Comparison of ENCODE assay signal across 37 cellular contexts in genomic region chr3:132616780-132617179, GRCh38. TPM values are rescaled to one million over a fixed set of nuclear protein-coding genes. Genes with fewer than 3 reads are reported as not detected.
"Had no signal": no experiment of that assay in that cellular context is flagged by ENCODE, and none has a peak within 500 bp of the region (broad histone marks: within the 10 kb centered on the region; RNA-seq: fewer than 3 reads in every experiment).

No MANE protein-coding gene starts in this region.

- H3K4me3 ChIP-seq: adrenal gland, body of pancreas, breast epithelium had no signal

- H3K9me3 ChIP-seq: adrenal gland, body of pancreas had no signal

- H3K9me3 Mint-ChIP-seq: activated T-cell treated with anti-CD3 and anti-CD28 coated beads, Interleukin-2, amount 50 U/mL, for 4 hours; activated T-helper 17 cell treated with anti-CD3 and anti-CD28 coated beads, Interleukin-2, amount 50 U/mL, for 72 hours had no signal

- H3K36me3 ChIP-seq: adrenal gland, brain microvascular endothelial cell, breast epithelium had no signal

- FAIRE-seq: astrocyte, TTC549 had no signal

- H3K27ac Mint-ChIP-seq: activated B cell treated with CpG ODN at 0.5 μM for 24 hours; activated CD4-positive, alpha-beta memory T cell treated with anti-CD3 and anti-CD28 coated beads for 36 hours; activated CD4-positive, alpha-beta T cell treated with anti-CD3 and anti-CD28 coated beads, Interleukin-2, amount 10 ng/mL, durations not matched to agents 24 days and 14 days; activated CD8-positive, alpha-beta T cell treated with anti-CD3 and anti-CD28 coated beads for 36 hours; activated naive CD4-positive, alpha-beta T cell treated with anti-CD3 and anti-CD28 coated beads for 36 hours; activated naive CD8-positive, alpha-beta T cell treated with anti-CD3 and anti-CD28 coated beads for 36 hours; activated T-cell treated with anti-CD3 and anti-CD28 coated beads, Interleukin-2, amount 50 U/mL, for 72 hours; activated T-helper 1 cell treated with anti-CD3 and anti-CD28 coated beads, Interleukin-12 subunit alpha, Interleukin-12 subunit beta, Interleukin-2, Interleukin-4 antibody, amounts not matched to agents 30 ng/mL and 10 ng/mL and 1 ng/mL, durations not matched to agents 14 hours and 24 hours and 36 hours; activated T-helper 17 cell treated with anti-CD3 and anti-CD28 coated beads, Interleukin-2, amount 50 U/mL, for 72 hours; T-helper 1 cell treated with Interleukin-12 subunit alpha and Interleukin-12 subunit beta and Interleukin-4 antibody, amounts not matched to agents 30 μg/mL and 1 μg/mL, for 36 hours; T-helper 2 cell treated with Interferon-gamma antibody and Interleukin-4, amounts not matched to agents 5 μg/mL and 100 μg/mL, for 36 hours had no signal

- DNase-seq: activated B cell treated with CpG ODN at 0.5 μM for 24 hours; activated CD4-positive, alpha-beta memory T cell treated with anti-CD3 and anti-CD28 coated beads for 36 hours; activated CD4-positive, alpha-beta T cell treated with anti-CD3 and anti-CD28 coated beads for 4 hours; activated CD4-positive, alpha-beta T cell treated with anti-CD3 and anti-CD28 coated beads, Interleukin-2, amount 10 ng/mL, durations not matched to agents 24 days and 14 days; activated CD4-positive, alpha-beta T cell treated with anti-CD3 and anti-CD28 coated beads, Interleukin-2, amount 50 U/mL, for 1 hour; activated CD4-positive, alpha-beta T cell treated with anti-CD3 and anti-CD28 coated beads, Interleukin-2, amount 50 U/mL, for 4 hours; activated CD4-positive, CD25-positive, alpha-beta regulatory T cell treated with anti-CD3 and anti-CD28 coated beads, Interleukin-2, amount 50 U/mL, for 72 hours; activated CD8-positive, alpha-beta memory T cell treated with anti-CD3 and anti-CD28 coated beads, Interleukin-2, amount 50 U/mL, for 4 hours; activated CD8-positive, alpha-beta T cell treated with anti-CD3 and anti-CD28 coated beads for 36 hours; activated effector memory CD4-positive, alpha-beta T cell treated with anti-CD3 and anti-CD28 coated beads, Interleukin-2, amount 50 U/mL, for 16 hours; activated gamma-delta T cell treated with Interleukin-2 at 50 U/mL for 16 hours; activated naive CD4-positive, alpha-beta T cell; activated naive CD4-positive, alpha-beta T cell treated with anti-CD3 and anti-CD28 coated beads for 36 hours; activated naive CD4-positive, alpha-beta T cell treated with anti-CD3 and anti-CD28 coated beads, Interleukin-2, amount 50 U/mL, for 16 hours; activated naive CD8-positive, alpha-beta T cell treated with anti-CD3 and anti-CD28 coated beads for 36 hours; activated T-cell treated with anti-CD3 and anti-CD28 coated beads for 4 hours; activated T-cell treated with anti-CD3 and anti-CD28 coated beads, Interleukin-2, amount 50 U/mL, for 1 hour; activated T-cell treated with anti-CD3 and anti-CD28 coated beads, Interleukin-2, amount 50 U/mL, for 4 hours; activated T-cell treated with anti-CD3 and anti-CD28 coated beads, Interleukin-2, amount 50 U/mL, for 72 hours; adrenal gland; amniotic stem cell; aorta; body of pancreas; brain microvascular endothelial cell; central memory CD4-positive, alpha-beta T cell; T-helper 2 cell; T-helper 9 cell had no signal

- H3K4me3 Mint-ChIP-seq: activated B cell treated with CpG ODN at 0.5 μM for 24 hours; activated CD4-positive, alpha-beta memory T cell treated with anti-CD3 and anti-CD28 coated beads for 36 hours; activated CD4-positive, alpha-beta T cell treated with anti-CD3 and anti-CD28 coated beads, Interleukin-2, amount 10 ng/mL, durations not matched to agents 24 days and 14 days; activated CD8-positive, alpha-beta T cell treated with anti-CD3 and anti-CD28 coated beads for 36 hours; activated naive CD4-positive, alpha-beta T cell treated with anti-CD3 and anti-CD28 coated beads for 36 hours; activated naive CD8-positive, alpha-beta T cell treated with anti-CD3 and anti-CD28 coated beads for 36 hours; activated T-cell treated with anti-CD3 and anti-CD28 coated beads, Interleukin-2, amount 50 U/mL, for 4 hours; activated T-cell treated with anti-CD3 and anti-CD28 coated beads, Interleukin-2, amount 50 U/mL, for 72 hours; activated T-helper 1 cell treated with anti-CD3 and anti-CD28 coated beads, Interleukin-12 subunit alpha, Interleukin-12 subunit beta, Interleukin-2, Interleukin-4 antibody, amounts not matched to agents 30 ng/mL and 10 ng/mL and 1 ng/mL, durations not matched to agents 14 hours and 24 hours and 36 hours; activated T-helper 17 cell treated with anti-CD3 and anti-CD28 coated beads, Interleukin-2, amount 50 U/mL, for 72 hours; T-helper 1 cell treated with Interleukin-12 subunit alpha and Interleukin-12 subunit beta and Interleukin-4 antibody, amounts not matched to agents 30 μg/mL and 1 μg/mL, for 36 hours; T-helper 2 cell treated with Interferon-gamma antibody and Interleukin-4, amounts not matched to agents 5 μg/mL and 100 μg/mL, for 36 hours had no signal

- H3K4me1 Mint-ChIP-seq: activated B cell treated with CpG ODN at 0.5 μM for 24 hours; activated CD4-positive, alpha-beta T cell treated with anti-CD3 and anti-CD28 coated beads, Interleukin-2, amount 10 ng/mL, durations not matched to agents 24 days and 14 days; activated T-helper 17 cell treated with anti-CD3 and anti-CD28 coated beads, Interleukin-2, amount 50 U/mL, for 72 hours had no signal

- H3K27me3 Mint-ChIP-seq: activated B cell treated with CpG ODN at 0.5 μM for 24 hours; activated CD4-positive, alpha-beta memory T cell treated with anti-CD3 and anti-CD28 coated beads for 36 hours; activated CD4-positive, alpha-beta T cell treated with anti-CD3 and anti-CD28 coated beads, Interleukin-2, amount 10 ng/mL, durations not matched to agents 24 days and 14 days; activated CD8-positive, alpha-beta T cell treated with anti-CD3 and anti-CD28 coated beads for 36 hours; activated naive CD8-positive, alpha-beta T cell treated with anti-CD3 and anti-CD28 coated beads for 36 hours; activated T-helper 17 cell treated with anti-CD3 and anti-CD28 coated beads, Interleukin-2, amount 50 U/mL, for 72 hours had no signal

- H3K27ac ChIP-seq: adrenal gland, body of pancreas, brain microvascular endothelial cell, breast epithelium, VCaP had no signal

- H3K27me3 ChIP-seq: adrenal gland, body of pancreas, brain microvascular endothelial cell, breast epithelium had no signal

- H3K4me1 ChIP-seq: adrenal gland, body of pancreas, breast epithelium had no signal

RNA-seq across cellular contexts. Expression of gene ACKR4, which starts 19.7 kb away (rescaled TPM):
- total RNA-seq: activated CD4-positive, alpha-beta memory T cell treated with anti-CD3 and anti-CD28 coated beads for 36 hours; activated CD8-positive, alpha-beta memory T cell treated with anti-CD3 and anti-CD28 coated beads for 36 hours; activated CD8-positive, alpha-beta T cell treated with anti-CD3 and anti-CD28 coated beads for 36 hours; activated naive CD4-positive, alpha-beta T cell treated with anti-CD3 and anti-CD28 coated beads for 36 hours; activated T-cell treated with anti-CD3 and anti-CD28 coated beads, Interleukin-2, amount 50 U/mL, for 4 hours; activated T-cell treated with anti-CD3 and anti-CD28 coated beads, Interleukin-2, amount 50 U/mL, for 72 hours; astrocyte; cerebellum had no signal
